Comparison of ENCODE assay signal across 10 cellular contexts in the genomic region with DNA sequence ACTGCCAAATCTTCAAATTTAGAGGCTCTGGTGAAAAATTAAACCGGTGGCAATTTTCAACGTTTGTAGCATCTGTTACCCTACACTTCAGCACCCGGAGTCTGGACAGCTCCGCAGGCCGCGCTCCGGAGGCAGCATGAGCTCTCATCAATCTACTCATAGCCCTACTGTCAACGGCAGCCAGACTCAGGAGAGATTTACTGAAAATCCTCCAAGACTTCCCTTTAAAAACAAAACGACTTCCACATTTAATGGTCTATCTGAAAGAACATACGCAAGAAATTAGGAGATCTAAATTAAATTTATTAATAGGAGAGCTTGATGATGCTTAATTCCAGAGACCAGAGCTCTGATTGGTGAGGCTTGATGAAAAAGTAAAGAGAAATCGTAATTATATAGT. TPM values are rescaled to one million over a fixed set of nuclear protein-coding genes. Genes with fewer than 3 reads are reported as not detected.
DNase-seq lines count a peak whose midpoint lies in the region; ATAC-seq and TF ChIP-seq lines count a peak whose summit lies in the region.
"Had no signal": no experiment of that assay in that cellular context is flagged by ENCODE, and none has a peak within 500 bp of the region (broad histone marks: within the 10 kb centered on the region; RNA-seq: fewer than 3 reads in every experiment).

No MANE protein-coding gene starts in this region.

- no peak overlapping the region for H2AFZ ChIP-seq in H9 (ENCODE audit: low read length)

- no peak overlapping the region for H2AK5ac ChIP-seq in H9 (ENCODE audit: insufficient read length, low read length)
- no peak overlapping the region for H2AK5ac ChIP-seq in mesendoderm (ENCODE audit: low read length)

- no peak overlapping the region for H3K14ac ChIP-seq in H9 (ENCODE audit: insufficient read depth, low read length)

- no peak for TF ChIP-seq POLR2A in body of pancreas (IDR thresholded peaks at IDR 0.05)

- H2BK120ac ChIP-seq in H9 (ENCODE audit: low read depth, low read length, poor library complexity, severe bottlenecking) (no peak overlapping the region), mesendoderm (ENCODE audit: low read depth, low read length) (no peak overlapping the region)

- H3K36me3 ChIP-seq in body of pancreas (replicated peaks in 1 of 2; ENCODE audit: insufficient read depth in 1 of 2, low read depth in 2 of 2): no peaks in the 10 kb centered on the region
- H3K36me3 ChIP-seq in mesendoderm (ENCODE audit: control insufficient read depth, insufficient read depth, low read length): no peaks in the 10 kb centered on the region

- peaks cover 0 to 3% of the 10 kb centered on the region in 2 experiments; a peak in 2 of 5 replicates for H3K9me3 Mint-ChIP-seq in H9

- H3K9ac ChIP-seq in H9 (ENCODE audit: extremely low read depth, insufficient read length, low read length) (no peak overlapping the region), mesendoderm (ENCODE audit: low read length) (no peak overlapping the region)

- no peak overlapping the region for H2BK15ac ChIP-seq in H9 (ENCODE audit: low read depth, low read length)
- H2BK15ac ChIP-seq in mesendoderm (replicated peaks; ENCODE audit: low read depth): no peak overlapping the region

- no peak overlapping the region for H3K56ac ChIP-seq in H9 (ENCODE audit: insufficient read length, low read depth, low read length)
- no peak overlapping the region for H3K56ac ChIP-seq in mesendoderm (ENCODE audit: low read length)

- H3K27me3 ChIP-seq in H9 (ENCODE audit: insufficient read depth, low read length) (peaks cover 56% of the 10 kb centered on the region), body of pancreas (peaks cover 0 to 41% of the 10 kb centered on the region in 2 donors), mesendoderm (ENCODE audit: insufficient read depth, low read length, poor library complexity) (peaks cover 45% of the 10 kb centered on the region)

- no peak overlapping the region for H2BK20ac ChIP-seq in H9 (ENCODE audit: low read depth, low read length, poor library complexity, severe bottlenecking)

- H3K9me3 ChIP-seq in H9 (ENCODE audit: control insufficient read depth, low read depth, low read length): no peaks in the 10 kb centered on the region
- no peaks in the 10 kb centered on the region for H3K9me3 ChIP-seq in body of pancreas

- peak; percentile 73 for DNase-seq in H9
- peak; percentile 75 for DNase-seq in OCI-M1 (lab: John Stamatoyannopoulos, UW)
- peak; percentile 38 to 60 (median 50) for DNase-seq in body of pancreas
- peak; percentile 73 for DNase-seq in mesendoderm
- no peak for DNase-seq in GDM1 (lab: John Stamatoyannopoulos, UW)
- no peak for DNase-seq in DMS153 (lab: John Stamatoyannopoulos, UW)
- DNase-seq in central memory CD4-positive, alpha-beta T cell: no peak

- H3K18ac ChIP-seq in H9 (ENCODE audit: insufficient read length, low read depth, low read length) (no peak overlapping the region), mesendoderm (ENCODE audit: low read length) (no peak overlapping the region)

- no peak overlapping the region for H3K23ac ChIP-seq in H9 (ENCODE audit: insufficient read length, low read depth, low read length)
- no peak overlapping the region for H3K23ac ChIP-seq in mesendoderm (ENCODE audit: low read length)

- H4K8ac ChIP-seq in H9 (replicated peaks; ENCODE audit: insufficient read length, low read depth, low read length) (no peak overlapping the region), mesendoderm (ENCODE audit: low read depth, low read length) (no peak overlapping the region)

- no peaks in the 10 kb centered on the region for H4K20me1 ChIP-seq in H9 (ENCODE audit: control insufficient read depth, insufficient read depth, insufficient read length)

- H3K4ac ChIP-seq in H9 (ENCODE audit: low read depth, low read length) (no peak overlapping the region), mesendoderm (ENCODE audit: low read depth, low read length) (no peak overlapping the region)

- ATAC-seq in body of pancreas (no peak), HG02610 (IDR thresholded peaks at IDR 0.05; ENCODE audit: unreplicated experiment) (no peak)
- ATAC-seq: stimulated activated effector memory CD8-positive, alpha-beta T cell treated with anti-CD3 and anti-CD28 coated beads, Interleukin-12 subunit alpha, Interleukin-12 subunit beta, amount 100 ng/mL, for 72 hours had no signal

- no peak overlapping the region for H3K4me3 ChIP-seq in body of pancreas
- no peak overlapping the region for H3K4me3 ChIP-seq in mesendoderm (ENCODE audit: low read length)

- peaks cover 48% of the 10 kb centered on the region in 2 experiments for H3K4me1 Mint-ChIP-seq in H9

- H3K36me3 Mint-ChIP-seq in H9 (ENCODE audit: insufficient read depth in 1 of 3, low read depth in 3 of 3): no peaks in the 10 kb centered on the region; a peak in 1 of 7 replicates
- H3K36me3 Mint-ChIP-seq: stimulated activated effector memory CD8-positive, alpha-beta T cell treated with anti-CD3 and anti-CD28 coated beads, Interleukin-12 subunit alpha, Interleukin-12 subunit beta, amount 100 ng/mL, for 72 hours had no signal

- no peak for TF ChIP-seq CTCF in H9 (conservative IDR thresholded peaks at IDR 0.05)
- no peak for TF ChIP-seq CTCF in body of pancreas (IDR thresholded peaks at IDR 0.05)

- no peak overlapping the region for H3T11ph ChIP-seq in H9 (ENCODE audit: low read length)

- no CpG with 5 or more reads among the region's 11 CpGs for WGBS in H9 (ENCODE audit: extremely low coverage, insufficient read length, low lambda C conversion rate)
- 2% methylated on average over 11 of the region's 11 CpGs for WGBS in body of pancreas, 2 donors
- WGBS in mesendoderm (ENCODE audit: extremely low coverage, insufficient coverage, low lambda C conversion rate): no CpG with 5 or more reads among the region's 11 CpGs

- no peak overlapping the region for H2BK5ac ChIP-seq in H9 (ENCODE audit: insufficient read length, low read length)
- no peak overlapping the region for H2BK5ac ChIP-seq in mesendoderm (ENCODE audit: low read length)

- H4K91ac ChIP-seq in H9 (ENCODE audit: insufficient read length, low read depth, low read length): no peak overlapping the region

- H4K5ac ChIP-seq in H9 (ENCODE audit: insufficient read length, low read depth, low read length) (no peak overlapping the region), mesendoderm (ENCODE audit: low read length) (no peak overlapping the region)

- H3K23me2 ChIP-seq in H9 (ENCODE audit: insufficient read length, low read depth, low read length, poor library complexity, severe bottlenecking): peaks cover 33% of the 10 kb centered on the region

- H3K4me1 ChIP-seq in H9 (ENCODE audit: insufficient read depth, low read length): peaks cover 6% of the 10 kb centered on the region; the same call in 1 of the 2 replicates
- peaks cover 39% of the 10 kb centered on the region for H3K4me1 ChIP-seq in body of pancreas
- H3K4me1 ChIP-seq in mesendoderm (ENCODE audit: control insufficient read depth, low read depth, low read length): no peaks in the 10 kb centered on the region

- intact Hi-C loops in body of pancreas (cut with DNase I): no loop called here

- H3K79me2 ChIP-seq in H9 (ENCODE audit: insufficient read depth, low read length) (no peaks in the 10 kb centered on the region), mesendoderm (ENCODE audit: control insufficient read depth, insufficient read depth, low read length) (no peaks in the 10 kb centered on the region)

- no peak overlapping the region for H3K4me3 Mint-ChIP-seq in H9
- H3K4me3 Mint-ChIP-seq: stimulated activated effector memory CD8-positive, alpha-beta T cell treated with anti-CD3 and anti-CD28 coated beads, Interleukin-12 subunit alpha, Interleukin-12 subunit beta, amount 100 ng/mL, for 72 hours had no signal

- H2BK12ac ChIP-seq in H9 (ENCODE audit: insufficient read length, low read depth, low read length): no peak overlapping the region

- H3K79me1 ChIP-seq in H9 (ENCODE audit: insufficient read depth, low read depth, low read length, poor library complexity, severe bottlenecking): no peaks in the 10 kb centered on the region
- no peaks in the 10 kb centered on the region for H3K79me1 ChIP-seq in mesendoderm (ENCODE audit: low read length)

- no peak overlapping the region for H3K27ac Mint-ChIP-seq in H9
- H3K27ac Mint-ChIP-seq: stimulated activated effector memory CD8-positive, alpha-beta T cell treated with anti-CD3 and anti-CD28 coated beads, Interleukin-12 subunit alpha, Interleukin-12 subunit beta, amount 100 ng/mL, for 72 hours had no signal

- H3K4me2 ChIP-seq in H9 (ENCODE audit: insufficient read depth, insufficient read length, low read length): no peak overlapping the region
- no peak overlapping the region for H3K4me2 ChIP-seq in mesendoderm (ENCODE audit: low read length)

- peaks cover 100% of the 10 kb centered on the region for H3K27me3 Mint-ChIP-seq in H9 (ENCODE audit: low read depth)

- H3K27ac ChIP-seq in H9 (ENCODE audit: insufficient read length, low read depth, low read length): no peak overlapping the region
- H3K27ac ChIP-seq in body of pancreas: no peak overlapping the region
- no peak overlapping the region for H3K27ac ChIP-seq in mesendoderm (ENCODE audit: low read depth, low read length)

RNA-seq across cellular contexts. Expression of gene ADCYAP1, which starts 1.0 kb away (rescaled TPM):
- total RNA-seq in H9 (2021) (not detected in 2 replicates), body of pancreas (10 to 100 TPM in 1 of 2 donors, 1 to 10 TPM in 1; 7.3 to 28.0 TPM)
- polyA plus RNA-seq in mesendoderm (2013, experiment 1 of 2): 0.03 TPM
- 0.04 TPM for polyA plus RNA-seq in mesendoderm (2013, experiment 2 of 2)
- total RNA-seq: epithelial cell of proximal tubule had no signal

Comparison
In these comparisons a context has a peak if more than half of its experiments do, and no peak if none do; other contexts are left out.
1. DNase-seq: peak in H9 (single experiment), OCI-M1 (single experiment), body of pancreas (4 of 4) and mesendoderm (single experiment); none in GDM1 (single experiment), DMS153 (single experiment) and central memory CD4-positive, alpha-beta T cell (single experiment).